ENCODE assay signal across 17 cellular contexts in genomic region chr1:3987669-3988235, GRCh38.
A peak's percentile ranks its signal among the peaks of the same experiment; 100 is the strongest.
DNase-seq lines count a peak whose midpoint lies in the region; TF ChIP-seq lines count a peak whose summit lies in the region.
"Had no signal": no experiment of that assay in that cellular context is flagged by ENCODE, and none has a peak within 500 bp of the region (broad histone marks: within the 10 kb centered on the region; RNA-seq: fewer than 3 reads in every experiment).

No MANE protein-coding gene starts in this region.

- 60 to 83% (median 63%) methylated on average over 2 of the region's 2 CpGs for WGBS in spleen, 5 donors

- no peak overlapping the region for H3K4me3 ChIP-seq in H7 (ENCODE audit: insufficient read depth, low read depth, low read length)
- H3K4me3 ChIP-seq in WERI-Rb-1 (ENCODE audit: low read depth, low read length) = no peak overlapping the region
- H3K4me3 ChIP-seq in spleen = no peak overlapping the region
- H3K4me3 ChIP-seq: A549, SJCRH30 had no signal

- H3K4me1 ChIP-seq in spleen = no peaks in the 10 kb centered on the region
- H3K4me1 ChIP-seq: A549, SJCRH30 had no signal

- DNase-seq in COLO668 (lab: John Stamatoyannopoulos, UW; ENCODE audit: unreplicated experiment) (peak; percentile 69), H7 (peak; percentile 27), WERI-Rb-1 (peak; percentile 33), spleen (peak; percentile 41), cerebellum (ENCODE audit: low spot score) (no peak), dedifferentiated amniotic fluid mesenchymal stem cell (ENCODE audit: extremely low spot score) (no peak), C1 segment of cervical spinal cord (lab: John Stamatoyannopoulos, UW) (no peak)
- DNase-seq: DMS79 treated with DMSO at 0.1 percent for 48 hours, HFFc6, Kasumi-1, NCI-H1417 treated with DMSO at 0.1 percent for 48 hours, NCI-H187 treated with DMSO at 0.1 percent for 48 hours, NCI-H226, NCI-H510A treated with DMSO at 0.1 percent for 48 hours, NCI-H82, SJCRH30 had no signal

- no peak for TF ChIP-seq CTCF in WERI-Rb-1 (IDR thresholded peaks at IDR 0.05; ENCODE audit: low read depth, low read length)
- TF ChIP-seq CTCF in spleen (IDR thresholded peaks at IDR 0.05 in 8 of 11, conservative IDR thresholded peaks at IDR 0.05 in 3 of 11) = no peak

- H3K36me3 ChIP-seq in H7 (replicated peaks; ENCODE audit: control insufficient read depth, insufficient read depth, low read length) = no peaks in the 10 kb centered on the region
- no peaks in the 10 kb centered on the region for H3K36me3 ChIP-seq in WERI-Rb-1
- no peaks in the 10 kb centered on the region for H3K36me3 ChIP-seq in spleen
- H3K36me3 ChIP-seq: SJCRH30 had no signal

- H3K27me3 ChIP-seq in H7 (ENCODE audit: control insufficient read depth, insufficient read depth, low read length) = no peaks in the 10 kb centered on the region
- no peaks in the 10 kb centered on the region for H3K27me3 ChIP-seq in WERI-Rb-1 (ENCODE audit: insufficient read depth, low read depth, severe bottlenecking)
- H3K27me3 ChIP-seq in spleen (replicated peaks in 1 of 7) = peaks cover 0 to 32% (median 0%) of the 10 kb centered on the region in 7 donors

- intact Hi-C loops in spleen (cut with DNase I; ENCODE audit: low total_unique reads) = no loop called here

- no peak for TF ChIP-seq POLR2A in spleen (IDR thresholded peaks at IDR 0.05)

- H3K27ac ChIP-seq in WERI-Rb-1 = no peak overlapping the region
- H3K27ac ChIP-seq in spleen = no peak overlapping the region
- H3K27ac ChIP-seq: A549, SJCRH30 had no signal

- H3K9me3 ChIP-seq in WERI-Rb-1 (ENCODE audit: severe bottlenecking) (peaks cover 4% of the 10 kb centered on the region), spleen (peaks cover 0 to 4% (median 0%) of the 10 kb centered on the region in 8 donors)
- H3K9me3 ChIP-seq: A549, SJCRH30 had no signal

Comparison
In these comparisons a context has a peak if more than half of its experiments do, and no peak if none do; other contexts are left out.
1. DNase-seq: peak in COLO668 (single experiment), H7 (single experiment), WERI-Rb-1 (single experiment) and spleen (single experiment); none in cerebellum (single experiment), dedifferentiated amniotic fluid mesenchymal stem cell (single experiment) and C1 segment of cervical spinal cord (0 of 14).